ENCODE assay signal across 8 cellular contexts in the genomic region with DNA sequence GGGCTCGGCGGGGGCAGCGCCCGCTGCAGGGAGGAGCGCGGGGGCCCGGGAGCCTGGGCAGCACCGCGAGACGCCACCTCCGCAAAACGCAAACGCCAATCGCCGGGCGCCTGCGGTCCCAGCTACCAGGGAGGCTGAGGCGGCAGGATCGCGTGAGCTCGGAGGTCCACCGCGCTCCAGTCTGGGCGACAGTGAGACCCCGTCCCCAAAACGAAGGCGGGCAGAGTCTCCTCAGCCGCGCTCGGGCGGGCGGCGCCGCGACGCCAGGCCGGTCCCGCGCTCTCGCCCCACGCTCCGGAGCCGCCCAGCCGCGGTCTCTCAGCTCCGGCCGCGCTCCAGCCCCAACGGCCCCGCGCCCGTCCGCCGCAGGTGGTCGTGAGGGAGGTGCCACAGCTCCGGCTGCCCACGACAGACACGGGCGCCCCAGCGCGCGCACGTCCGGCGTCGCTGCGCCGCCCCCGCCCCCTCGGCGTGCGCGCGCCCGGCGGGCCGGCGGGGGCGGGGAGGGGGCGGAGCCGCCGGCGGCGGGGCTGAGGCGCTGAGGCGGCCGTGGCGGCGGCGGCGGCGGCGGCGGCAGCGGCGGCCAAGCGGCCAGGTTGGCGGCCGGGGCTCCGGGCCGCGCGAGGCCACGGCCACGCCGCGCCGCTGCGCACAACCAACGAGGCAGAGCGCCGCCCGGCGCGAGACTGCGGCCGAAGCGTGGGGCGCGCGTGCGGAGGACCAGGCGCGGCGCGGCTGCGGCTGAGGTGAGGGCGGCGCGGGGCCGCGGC. TPM values are rescaled to one million over a fixed set of nuclear protein-coding genes. Genes with fewer than 3 reads are reported as not detected.
DNase-seq lines count a peak whose midpoint lies in the region; ATAC-seq, FAIRE-seq and TF ChIP-seq lines count a peak whose summit lies in the region.

A gene with protein sequence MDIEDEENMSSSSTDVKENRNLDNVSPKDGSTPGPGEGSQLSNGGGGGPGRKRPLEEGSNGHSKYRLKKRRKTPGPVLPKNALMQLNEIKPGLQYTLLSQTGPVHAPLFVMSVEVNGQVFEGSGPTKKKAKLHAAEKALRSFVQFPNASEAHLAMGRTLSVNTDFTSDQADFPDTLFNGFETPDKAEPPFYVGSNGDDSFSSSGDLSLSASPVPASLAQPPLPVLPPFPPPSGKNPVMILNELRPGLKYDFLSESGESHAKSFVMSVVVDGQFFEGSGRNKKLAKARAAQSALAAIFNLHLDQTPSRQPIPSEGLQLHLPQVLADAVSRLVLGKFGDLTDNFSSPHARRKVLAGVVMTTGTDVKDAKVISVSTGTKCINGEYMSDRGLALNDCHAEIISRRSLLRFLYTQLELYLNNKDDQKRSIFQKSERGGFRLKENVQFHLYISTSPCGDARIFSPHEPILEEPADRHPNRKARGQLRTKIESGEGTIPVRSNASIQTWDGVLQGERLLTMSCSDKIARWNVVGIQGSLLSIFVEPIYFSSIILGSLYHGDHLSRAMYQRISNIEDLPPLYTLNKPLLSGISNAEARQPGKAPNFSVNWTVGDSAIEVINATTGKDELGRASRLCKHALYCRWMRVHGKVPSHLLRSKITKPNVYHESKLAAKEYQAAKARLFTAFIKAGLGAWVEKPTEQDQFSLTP (plus strand): TSS at position 533 of the 770 bp plus-strand sequence. CDS start 97,077 bp downstream, outside the sequence.

- DNase-seq in GM06990 (ENCODE audit: extremely low read depth, insufficient read length) (peak; percentile 72), NCI-H446 (lab: John Stamatoyannopoulos, UW) (peak; percentile 26 to 74), H1 (ENCODE audit: low read depth in 1 of 2, low spot score in 2 of 2) (peak in 1 of 2 experiments; percentile 85), memory B cell (ENCODE audit: low spot score in 2 of 2) (peak; percentile 55 to 71)
- peak; percentile 23 to 30 for DNase-seq in activated CD8-positive, alpha-beta memory T cell treated with anti-CD3 and anti-CD28 coated beads for 4 hours (ENCODE audit: low read depth in 2 of 2)
- DNase-seq in stimulated activated CD8-positive, alpha-beta memory T cell treated with anti-CD3 and anti-CD28 coated beads, Interleukin-2, amount 100 ng/mL, for 1 hour (ENCODE audit: low read depth in 2 of 2), result peak; percentile 31 to 45

- no peaks in the 10 kb centered on the region for H3K27me3 Mint-ChIP-seq in memory B cell

- no peak within 1 kb of the TSS for H3K14ac ChIP-seq in H1 (ENCODE audit: insufficient read length)

- TF ChIP-seq RAD21 in H1 (IDR thresholded peaks at IDR 0.05 in 1 of 2, conservative IDR thresholded peaks at IDR 0.05 in 1 of 2; ENCODE audit: low read depth in 2 of 2, low read length in 2 of 2), result no peak

- no peak within 1 kb of the TSS for H4K5ac ChIP-seq in H1 (ENCODE audit: insufficient read length, low read depth, low read length)

- peak within 1 kb of the TSS; percentile 59; the same call in 1 of the 2 replicates for H4K8ac ChIP-seq in H1 (ENCODE audit: extremely low read depth, insufficient read depth, low read length)

- H2BK5ac ChIP-seq in H1 (ENCODE audit: low read depth, low read length), result no peak within 1 kb of the TSS

- H3K23ac ChIP-seq in H1 (ENCODE audit: insufficient read length), result no peak within 1 kb of the TSS

- TF ChIP-seq EP300 in H1 (IDR thresholded peaks at IDR 0.05; ENCODE audit: borderline replicate concordance in 1 of 2, low read depth in 2 of 2, low read length in 2 of 2), result no peak

- TF ChIP-seq CTCF in GM06990 (IDR thresholded peaks at IDR 0.05; ENCODE audit: insufficient read depth, low read length, poor library complexity, severe bottlenecking) (no peak), H1 (IDR thresholded peaks at IDR 0.05; ENCODE audit: control extremely low read depth in 1 of 3, insufficient read depth in 1 of 3, low read depth in 1 of 3, low read length in 3 of 3) (no peak)

- H3K9me3 Mint-ChIP-seq in memory B cell, result no peaks in the 10 kb centered on the region

- H3K27ac Mint-ChIP-seq in memory B cell, result peak within 1 kb of the TSS; percentile 62

- H3K36me3 ChIP-seq in GM06990 (ENCODE audit: control insufficient read depth, insufficient read depth, low read length) (no peaks in the 10 kb centered on the region), H1 (ENCODE audit: control insufficient read depth in 2 of 4, insufficient read depth in 4 of 4, low read length in 3 of 4) (no peaks in the 10 kb centered on the region)

- TF ChIP-seq POLR2A in H1 (IDR thresholded peaks at IDR 0.05; ENCODE audit: control extremely low read depth in 1 of 2, low read depth in 2 of 2, low read length in 2 of 2), result peak; percentile 37 to 73; a peak in 2 of 3 replicates

- no peaks in the 10 kb centered on the region for H3K79me1 ChIP-seq in H1 (ENCODE audit: low read depth, low read length)

- peak within 1 kb of the TSS; percentile 60; the same call in 1 of the 2 replicates for H2AFZ ChIP-seq in H1 (ENCODE audit: low read length)

- no peak for FAIRE-seq in H1 (lab: Jason Lieb, UNC)

- H3K4ac ChIP-seq in H1 (replicated peaks; ENCODE audit: insufficient read length, low read depth, low read length), result peak within 1 kb of the TSS; percentile 50

- no peak within 1 kb of the TSS; the same call in 1 of the 2 replicates for H3K27ac ChIP-seq in H1 (ENCODE audit: low read depth, low read length)

- ATAC-seq in HG02571 (IDR thresholded peaks at IDR 0.05; ENCODE audit: unreplicated experiment), result peak; percentile 58
- peak; percentile 87 for ATAC-seq in memory B cell (ENCODE audit: low read depth)
- ATAC-seq in HG03095 (IDR thresholded peaks at IDR 0.05; ENCODE audit: unreplicated experiment), result no peak

- H2AK5ac ChIP-seq in H1 (ENCODE audit: low read depth, low read length), result peak within 1 kb of the TSS; percentile 25; the same call in 1 of the 2 replicates

- peak within 1 kb of the TSS; percentile 46; the same call in 1 of the 2 replicates for H2BK15ac ChIP-seq in H1 (ENCODE audit: low read length)

- no peak within 1 kb of the TSS for H4K91ac ChIP-seq in H1 (replicated peaks; ENCODE audit: insufficient read length, low read length)

- H3K4me1 Mint-ChIP-seq in memory B cell, result peaks cover 24% of the 10 kb centered on the region

- H3K23me2 ChIP-seq in H1 (ENCODE audit: low read depth, low read length), result peaks cover 8% of the 10 kb centered on the region; the same call in 1 of the 2 replicates

- H3K36me3 Mint-ChIP-seq in memory B cell, result no peaks in the 10 kb centered on the region

- no peak within 1 kb of the TSS for H2BK20ac ChIP-seq in H1 (ENCODE audit: low read length)

- peaks cover 0 to 4% of the 10 kb centered on the region in 2 experiments; a peak in 1 of 4 replicates for H3K79me2 ChIP-seq in H1 (ENCODE audit: control insufficient read depth in 1 of 2, insufficient read depth in 2 of 2, low read length in 2 of 2)

- peak within 1 kb of the TSS; percentile 71 to 97 for H3K4me2 ChIP-seq in H1 (ENCODE audit: insufficient read depth in 1 of 2, low read depth in 2 of 2, low read length in 2 of 2)

- H2BK12ac ChIP-seq in H1 (ENCODE audit: low read depth, low read length), result no peak within 1 kb of the TSS; the same call in 1 of the 2 replicates

- peak within 1 kb of the TSS; percentile 40 to 67 (median 58); a peak in 6 of 7 replicates for H3K9ac ChIP-seq in H1 (replicated peaks in 1 of 4; ENCODE audit: extremely low read depth in 1 of 4, low read depth in 3 of 4, low read length in 3 of 4)

- H3K27me3 ChIP-seq in GM06990 (replicated peaks; ENCODE audit: control insufficient read depth, insufficient read depth, low read length) (peaks cover 1% of the 10 kb centered on the region), H1 (replicated peaks in 1 of 4; ENCODE audit: control insufficient read depth in 3 of 4, extremely low read depth in 1 of 4, insufficient read depth in 3 of 4, low read length in 3 of 4) (peaks cover 4 to 18% (median 14%) of the 10 kb centered on the region in 4 experiments; a peak in 6 of 7 replicates)

- peak within 1 kb of the TSS; percentile 98 for H3K4me3 Mint-ChIP-seq in memory B cell

- POLR2A ChIA-PET in H1 (lab: Charles Lee; ENCODE audit: partially characterized antibody), result interaction anchor here (0.6 to 1.3 kb wide), 4 partner anchors 18 to 143 kb away, joined by 3 to 7 read pairs (median 3); no protein-coding TSS in a partner anchor

- no peak within 1 kb of the TSS for H3K56ac ChIP-seq in H1 (replicated peaks; ENCODE audit: insufficient read length, low read depth, low read length)

- H2BK120ac ChIP-seq in H1 (replicated peaks; ENCODE audit: low read depth, low read length), result no peak within 1 kb of the TSS

- CTCF ChIA-PET in H1 (lab: Charles Lee; ENCODE audit: partially characterized antibody), result interaction anchor here (1.3 to 2.8 kb wide), 2 partner anchors 48 to 63 kb away, joined by 3 to 9 read pairs; no protein-coding TSS in a partner anchor

- H3K18ac ChIP-seq in H1 (ENCODE audit: extremely low read depth, low read length), result peak within 1 kb of the TSS; percentile 60

- peaks cover 3 to 14% of the 10 kb centered on the region in 2 experiments for H4K20me1 ChIP-seq in H1 (replicated peaks in 1 of 2; ENCODE audit: control insufficient read depth in 1 of 2, insufficient read depth in 2 of 2, low read length in 2 of 2)

- peaks cover 0 to 7% (median 4%) of the 10 kb centered on the region in 4 experiments; a peak in 3 of 7 replicates for H3K4me1 ChIP-seq in H1 (replicated peaks in 1 of 4; ENCODE audit: control insufficient read depth in 3 of 4, insufficient read depth in 4 of 4, low read length in 3 of 4)

- no peaks in the 10 kb centered on the region for H3K9me3 ChIP-seq in H1 (ENCODE audit: insufficient read depth in 2 of 2, low read depth in 1 of 2, low read length in 1 of 2)

- 0% methylated on average over 7 of the region's 132 CpGs; no CpG with 5 or more reads in 1 of the 2 experiments for WGBS in H1 (ENCODE audit: extremely low coverage in 1 of 2, insufficient coverage in 1 of 2, insufficient read length in 1 of 2, insufficient replicate concordance in 2 of 2, low coverage in 1 of 2, low lambda C conversion rate in 2 of 2, missing lambda C conversion rate in 1 of 2), 2 experiments

- H3K4me3 ChIP-seq in GM06990 (replicated peaks; ENCODE audit: low read depth, low read length) (peak within 1 kb of the TSS; percentile 82), H1 (ENCODE audit: extremely low read depth in 1 of 4, insufficient read depth in 2 of 4, low read depth in 3 of 4, low read length in 4 of 4) (peak within 1 kb of the TSS; percentile 55 to 93 (median 80))

TF ChIP-seq in H1, 55 proteins besides CTCF, POLR2A, EP300 and RAD21 (continues in another document):
- TF ChIP-seq YY1 (IDR thresholded peaks at IDR 0.05; ENCODE audit: low read depth, low read length), result no peak
- TF ChIP-seq TAF7 (optimal IDR thresholded peaks at IDR 0.05; ENCODE audit: borderline replicate concordance, low read depth, low read length), result no peak

RNA-seq across cellular contexts. Expression of the gene that starts here (rescaled TPM):
- total RNA-seq in H1 (2021; fragmentation: NEBNext Ultra II Directional; extraction: Animal tissue kit (Norgen Biotek cat#: 25700)), result 11.1 and 14.9 TPM in 2 replicates
- 4.6 and 4.7 TPM in 2 replicates for polyA plus RNA-seq in H1 (2011; rRNA removed)
- polyA plus RNA-seq in H1 (2011; cell fraction: cytosol; rRNA removed), result 6.0 TPM
- polyA plus RNA-seq in H1 (2011; cell fraction: nucleus; rRNA removed), result 12.2 TPM
- polyA plus RNA-seq in H1 (2012, experiment 1 of 2), result 6.4 to 8.1 TPM (median 7.4 TPM) in 4 replicates
- polyA plus RNA-seq in H1 (2012, experiment 2 of 2), result 2.9 TPM
- polyA plus RNA-seq in H1 (2013, experiment 1 of 2), result 4.8 TPM
- 4.6 TPM for polyA plus RNA-seq in H1 (2013, experiment 2 of 2)
- 10.8 and 12.8 TPM in 2 replicates for polyA minus RNA-seq in H1 (2011; rRNA and poly(A)+ RNA removed)
- polyA minus RNA-seq in H1 (2011; cell fraction: cytosol; rRNA and poly(A)+ RNA removed), result 9.3 TPM
- 15.1 TPM for polyA minus RNA-seq in H1 (2011; cell fraction: nucleus; rRNA and poly(A)+ RNA removed)
